8 cellular contexts compared by ENCODE assay signal in genomic region chr1:150696995-150697927, GRCh38. TPM values are rescaled to one million over a fixed set of nuclear protein-coding genes. Genes with fewer than 3 reads are reported as not detected.
DNase-seq lines count a peak whose midpoint lies in the region; ATAC-seq, FAIRE-seq and TF ChIP-seq lines count a peak whose summit lies in the region.

Gene GOLPH3L (minus strand): TSS chr1:150697154. CDS start chr1:150694838, 2,316 bp downstream.

- peak; percentile 72 to 73 for TF ChIP-seq POLR2A in HepG2 (IDR thresholded peaks at IDR 0.05; ENCODE audit: insufficient read depth in 1 of 2, low read depth in 2 of 2, low read length in 2 of 2)

- DNase-seq in NCI-H748 treated with DMSO at 0.1 percent for 48 hours (lab: John Stamatoyannopoulos, UW): peak; percentile 99
- DNase-seq in activated CD4-positive, alpha-beta T cell treated with anti-CD3 and anti-CD28 coated beads, Interleukin-2, amount 50 U/mL, for 24 hours (ENCODE audit: low read depth in 1 of 2, low spot score in 1 of 2): peak; percentile 66 to 91
- DNase-seq in dermis microvascular lymphatic vessel endothelial cell (ENCODE audit: low read depth in 2 of 2): peak; percentile 98 to 99
- peak; percentile 99 for DNase-seq in HepG2 (ENCODE audit: low spot score)
- peak; percentile 80 for DNase-seq in stimulated activated CD4-positive, alpha-beta T cell treated with anti-CD3 and anti-CD28 coated beads, Interleukin-4, amount 100 ng/mL, for 1 hour

- TF ChIP-seq CTCF in HepG2 (CRISPR knock-in tag; IDR thresholded peaks at IDR 0.05): no peak

- H3K27ac ChIP-seq in BLaER1 (no peak within 1 kb of the TSS), HepG2 (ENCODE audit: extremely low read length, insufficient read depth, low read length) (peak within 1 kb of the TSS; percentile 73)

- peaks cover 10% of the 10 kb centered on the region for H3K79me2 ChIP-seq in HepG2 (ENCODE audit: insufficient read depth, low read length)

- POLR2A ChIA-PET in HepG2 (lab: Yijun Ruan, JAX): interaction anchor here (0.8 to 2.9 kb wide), 21 partner anchors 10 to 630 kb away, joined by 3 to 17 read pairs (median 4); partner anchors contain the start of genes ADAMTSL4, ANXA9, ENSA and FALEC

- BruUV-seq in HepG2 (replicated peaks; lab: Mats Ljungman, UMichigan): no TSS peak

- WGBS in HepG2 (ENCODE audit: low lambda C conversion rate): 0% methylated on average over 18 of the region's 18 CpGs

- H3K9ac ChIP-seq in BLaER1: peak within 1 kb of the TSS; percentile 71; the same call in 1 of the 2 replicates
- peak within 1 kb of the TSS; percentile 67 for H3K9ac ChIP-seq in HepG2 (ENCODE audit: insufficient read depth, low read depth, low read length)

- H3K4me2 ChIP-seq in BLaER1 (peak within 1 kb of the TSS; percentile 89), HepG2 (ENCODE audit: low read depth, low read length) (peak within 1 kb of the TSS; percentile 95)

- TF ChIP-seq RAD21 in HepG2 (CRISPR knock-in tag; IDR thresholded peaks at IDR 0.05): no peak

- H3K27me3 ChIP-seq in BLaER1 (no peaks in the 10 kb centered on the region), HepG2 (ENCODE audit: control insufficient read depth in 1 of 2, insufficient read depth in 2 of 2, low read length in 2 of 2) (no peaks in the 10 kb centered on the region; a peak in 2 of 5 replicates)

- FAIRE-seq in HepG2 (lab: Jason Lieb, UNC): peak; percentile 100

- H4K20me1 ChIP-seq in BLaER1 (peaks cover 5% of the 10 kb centered on the region; the same call in 1 of the 2 replicates), HepG2 (ENCODE audit: insufficient read depth, low read length) (no peaks in the 10 kb centered on the region)

- H3K4me3 ChIP-seq in BLaER1 (peak within 1 kb of the TSS; percentile 80), HepG2 (replicated peaks in 1 of 3; ENCODE audit: insufficient read depth in 1 of 3, low read depth in 2 of 3, low read length in 3 of 3) (peak within 1 kb of the TSS; percentile 73 to 99 (median 83))

- H3K36me3 ChIP-seq in BLaER1: peaks cover 29% of the 10 kb centered on the region
- H3K36me3 ChIP-seq in HepG2 (replicated peaks in 1 of 2; ENCODE audit: control insufficient read depth in 1 of 2, insufficient read depth in 2 of 2, low read length in 2 of 2): peaks cover 2 to 21% of the 10 kb centered on the region in 2 experiments; a peak in 4 of 5 replicates

- intact Hi-C loops in HepG2 (cut with micrococcal nuclease; ENCODE audit: unreplicated experiment): loop anchor here (2.0 to 10.0 kb wide), 3 partner anchors 72 to 135 kb away; partner anchors contain the start of gene ENSA

- H3K9me3 ChIP-seq in BLaER1: no peaks in the 10 kb centered on the region
- no peaks in the 10 kb centered on the region for H3K9me3 ChIP-seq in HepG2 (ENCODE audit: low read length)

- H3K4me1 ChIP-seq in BLaER1: peaks cover 21% of the 10 kb centered on the region
- 0 out of 2 replicates have a peak, but pooled peaks cover 17% of the 10 kb centered on the region for H3K4me1 ChIP-seq in HepG2 (ENCODE audit: insufficient read depth, low read length)

- CTCF ChIA-PET in HepG2 (lab: Yijun Ruan, JAX; ENCODE audit: low intra/inter-chr PET ratio, low total read pairs): no interaction called here

- peak within 1 kb of the TSS; percentile 100 for H2AFZ ChIP-seq in HepG2 (ENCODE audit: low read length)

- TF ChIP-seq EP300 in HepG2 (IDR thresholded peaks at IDR 0.05; ENCODE audit: low read depth in 2 of 2, low read length in 2 of 2) (no peak), HepG2 (CRISPR knock-in tag; IDR thresholded peaks at IDR 0.05; ENCODE audit: borderline replicate concordance) (no peak)

- in situ Hi-C loops in HepG2 (cut with HindIII; ENCODE audit: extremely low pct_ligation_motif_present, low pct_unique_long_range_greater_than_20kb): no loop called here

- peak; percentile 98 for ATAC-seq in GM19372 (IDR thresholded peaks at IDR 0.05; ENCODE audit: low read depth, unreplicated experiment)
- peak; percentile 83 for ATAC-seq in HG03558 (IDR thresholded peaks at IDR 0.05; ENCODE audit: extremely low read depth, unreplicated experiment)
- peak; percentile 100 for ATAC-seq in HepG2

TF ChIP-seq in HepG2, 621 proteins besides CTCF, POLR2A, EP300 and RAD21 (continues in another document):
- no peak for TF ChIP-seq DMTF1 (CRISPR knock-in tag; IDR thresholded peaks at IDR 0.05)
- TF ChIP-seq ZNF431 (CRISPR knock-in tag; IDR thresholded peaks at IDR 0.05; ENCODE audit: borderline replicate concordance, low read depth): no peak
- TF ChIP-seq, protein P1, sequence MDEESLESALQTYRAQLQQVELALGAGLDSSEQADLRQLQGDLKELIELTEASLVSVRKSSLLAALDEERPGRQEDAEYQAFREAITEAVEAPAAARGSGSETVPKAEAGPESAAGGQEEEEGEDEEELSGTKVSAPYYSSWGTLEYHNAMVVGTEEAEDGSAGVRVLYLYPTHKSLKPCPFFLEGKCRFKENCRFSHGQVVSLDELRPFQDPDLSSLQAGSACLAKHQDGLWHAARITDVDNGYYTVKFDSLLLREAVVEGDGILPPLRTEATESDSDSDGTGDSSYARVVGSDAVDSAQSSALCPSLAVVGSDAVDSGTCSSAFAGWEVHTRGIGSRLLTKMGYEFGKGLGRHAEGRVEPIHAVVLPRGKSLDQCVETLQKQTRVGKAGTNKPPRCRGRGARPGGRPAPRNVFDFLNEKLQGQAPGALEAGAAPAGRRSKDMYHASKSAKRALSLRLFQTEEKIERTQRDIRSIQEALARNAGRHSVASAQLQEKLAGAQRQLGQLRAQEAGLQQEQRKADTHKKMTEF (CRISPR knock-in tag; IDR thresholded peaks at IDR 0.05): 0 out of 2 replicates have a peak, but pooled peaks have one; percentile 31
- TF ChIP-seq CBX2 (IDR thresholded peaks at IDR 0.05; ENCODE audit: low read depth, low read length): no peak
- no peak for TF ChIP-seq CBX2 (CRISPR knock-in tag; IDR thresholded peaks at IDR 0.05; ENCODE audit: low read depth)
- TF ChIP-seq, protein P2, sequence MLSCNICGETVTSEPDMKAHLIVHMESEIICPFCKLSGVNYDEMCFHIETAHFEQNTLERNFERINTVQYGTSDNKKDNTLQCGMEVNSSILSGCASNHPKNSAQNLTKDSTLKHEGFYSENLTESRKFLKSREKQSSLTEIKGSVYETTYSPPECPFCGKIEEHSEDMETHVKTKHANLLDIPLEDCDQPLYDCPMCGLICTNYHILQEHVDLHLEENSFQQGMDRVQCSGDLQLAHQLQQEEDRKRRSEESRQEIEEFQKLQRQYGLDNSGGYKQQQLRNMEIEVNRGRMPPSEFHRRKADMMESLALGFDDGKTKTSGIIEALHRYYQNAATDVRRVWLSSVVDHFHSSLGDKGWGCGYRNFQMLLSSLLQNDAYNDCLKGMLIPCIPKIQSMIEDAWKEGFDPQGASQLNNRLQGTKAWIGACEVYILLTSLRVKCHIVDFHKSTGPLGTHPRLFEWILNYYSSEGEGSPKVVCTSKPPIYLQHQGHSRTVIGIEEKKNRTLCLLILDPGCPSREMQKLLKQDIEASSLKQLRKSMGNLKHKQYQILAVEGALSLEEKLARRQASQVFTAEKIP (CRISPR knock-in tag; IDR thresholded peaks at IDR 0.05; ENCODE audit: borderline replicate concordance): no peak
- 0 out of 2 replicates have a peak, but pooled peaks have one; percentile 54 for TF ChIP-seq RFXANK (CRISPR knock-in tag; IDR thresholded peaks at IDR 0.05)
- no peak for TF ChIP-seq SOX6 (IDR thresholded peaks at IDR 0.05)
- TF ChIP-seq SOX6 (CRISPR knock-in tag; IDR thresholded peaks at IDR 0.05): peak; percentile 39; the same call in 1 of the 2 replicates

RNA-seq across cellular contexts. Expression of gene GOLPH3L, which starts in this region (rescaled TPM):
- 10.7 and 10.9 TPM in 2 replicates for total RNA-seq in dermis microvascular lymphatic vessel endothelial cell
- total RNA-seq in HepG2 (2016; rRNA removed; fragmentation: Illumina TruSeq; extraction: Trizol): 12.8 and 19.3 TPM in 2 replicates
- total RNA-seq in HepG2 (2016; cell fraction: cytosol; rRNA removed; fragmentation: Illumina TruSeq; extraction: Trizol; ENCODE audit: low read depth): 3.3 and 4.3 TPM in 2 replicates
- total RNA-seq in HepG2 (2016; cell fraction: insoluble cytoplasmic fraction; rRNA removed; fragmentation: Illumina TruSeq; extraction: Trizol): 12.3 and 19.1 TPM in 2 replicates
- 8.7 and 9.3 TPM in 2 replicates for total RNA-seq in HepG2 (2016; cell fraction: membrane; rRNA removed; fragmentation: Illumina TruSeq; extraction: Trizol)
- total RNA-seq in HepG2 (2016; cell fraction: nucleus; rRNA removed; fragmentation: Illumina TruSeq; extraction: Trizol): 7.7 and 10.1 TPM in 2 replicates
- 6.6 and 8.2 TPM in 2 replicates for polyA plus RNA-seq in HepG2 (2011; rRNA removed)
- polyA plus RNA-seq in HepG2 (2011; cell fraction: cytosol; rRNA removed): 4.6 and 5.6 TPM in 2 replicates
- polyA plus RNA-seq in HepG2 (2011; cell fraction: nucleus; rRNA removed): 1.5 and 2.1 TPM in 2 replicates
- 9.0 and 11.6 TPM in 2 replicates for polyA plus RNA-seq in HepG2 (2012)
- polyA plus RNA-seq in HepG2 (2016; cell fraction: cytosol; fragmentation: Illumina TruSeq; extraction: Trizol; ENCODE audit: low read depth): 1.8 and 2.2 TPM in 2 replicates
- polyA plus RNA-seq in HepG2 (2016; cell fraction: insoluble cytoplasmic fraction; fragmentation: Illumina TruSeq; extraction: Trizol; ENCODE audit: low read depth): 23.2 and 27.6 TPM in 2 replicates
- 5.9 and 6.0 TPM in 2 replicates for polyA plus RNA-seq in HepG2 (2016; cell fraction: membrane; fragmentation: Illumina TruSeq; extraction: Trizol; ENCODE audit: low read depth)
- polyA plus RNA-seq in HepG2 (2016; cell fraction: nucleus; fragmentation: Illumina TruSeq; extraction: Trizol; ENCODE audit: insufficient read depth, low read depth): 12.1 and 14.1 TPM in 2 replicates
- polyA minus RNA-seq in HepG2 (2011; rRNA and poly(A)+ RNA removed; ENCODE audit: low replicate concordance): 6.3 and 11.8 TPM in 2 replicates
- polyA minus RNA-seq in HepG2 (2011; cell fraction: cytosol; rRNA and poly(A)+ RNA removed): 12.8 and 15.2 TPM in 2 replicates
- polyA minus RNA-seq in HepG2 (2011; cell fraction: nucleus; rRNA and poly(A)+ RNA removed): 9.5 and 12.3 TPM in 2 replicates
